ENCODE assay signal across 8 cellular contexts in genomic region chr11:31810779-31811647, GRCh38. TPM values are rescaled to one million over a fixed set of nuclear protein-coding genes. Genes with fewer than 3 reads are reported as not detected.
DNase-seq lines count a peak whose midpoint lies in the region; ATAC-seq and TF ChIP-seq lines count a peak whose summit lies in the region.

Gene PAX6, minus strand, starts transcription at chr11:31811322. Its CDS starts 4,911 bp downstream, at chr11:31806411.

- no peaks in the 10 kb centered on the region for H3K9me3 ChIP-seq in NT2/D1 (ENCODE audit: insufficient read depth, low read length)
- no peaks in the 10 kb centered on the region for H3K9me3 ChIP-seq in iPS-15b (ENCODE audit: control insufficient read depth, insufficient read depth, low read length)

- H3K9ac ChIP-seq in NT2/D1 (ENCODE audit: insufficient read length, low read depth) (no peak within 1 kb of the TSS), iPS-15b (ENCODE audit: low read depth, low read length) (no peak within 1 kb of the TSS)

- ATAC-seq in GM21390 (IDR thresholded peaks at IDR 0.05; ENCODE audit: unreplicated experiment) = peak; percentile 60

- TF ChIP-seq CTCF in HL-60 (IDR thresholded peaks at IDR 0.05; ENCODE audit: insufficient read depth, low read length) = no peak

- peaks cover 84% of the 10 kb centered on the region for H3K27me3 ChIP-seq in HL-60 (ENCODE audit: insufficient read depth, poor library complexity, severe bottlenecking)
- peaks cover 99% of the 10 kb centered on the region for H3K27me3 ChIP-seq in NT2/D1 (ENCODE audit: insufficient read depth, insufficient read length)
- peaks cover 96% of the 10 kb centered on the region for H3K27me3 ChIP-seq in iPS-15b (ENCODE audit: control insufficient read depth, insufficient read depth, low read length)

- H3K27ac ChIP-seq in HL-60 (replicated peaks) = no peak within 1 kb of the TSS

- DNase-seq in Daoy (ENCODE audit: low read depth) (peak; percentile 94), HL-60 (ENCODE audit: low read depth in 1 of 2, low spot score in 1 of 2) (peak; percentile 71 to 90), NT2/D1 (ENCODE audit: low read depth, low spot score) (no peak), astrocyte of the hippocampus (ENCODE audit: low read depth, low spot score) (peak; percentile 98), retina (peak; percentile 97), activated gamma-delta T cell treated with Interleukin-2 at 50 U/mL for 16 hours (no peak)

- H3K36me3 ChIP-seq in NT2/D1 (ENCODE audit: insufficient read depth, insufficient read length, low read length) (no peaks in the 10 kb centered on the region), iPS-15b (ENCODE audit: control insufficient read depth, insufficient read depth, low read length) (no peaks in the 10 kb centered on the region)

- H3K4me3 ChIP-seq in HL-60 (replicated peaks; ENCODE audit: insufficient read depth, low read length) (peak within 1 kb of the TSS; percentile 30), NT2/D1 (ENCODE audit: insufficient read length, low read depth) (peak within 1 kb of the TSS; percentile 24), iPS-15b (ENCODE audit: low read depth, low read length) (peak within 1 kb of the TSS; percentile 58)

- H3K4me1 ChIP-seq in NT2/D1 (ENCODE audit: insufficient read depth, insufficient read length) = peaks cover 7% of the 10 kb centered on the region
- peaks cover 31% of the 10 kb centered on the region for H3K4me1 ChIP-seq in iPS-15b (ENCODE audit: control insufficient read depth, insufficient read depth, low read length)

RNA-seq across cellular contexts. Expression of gene PAX6, which starts in this region (rescaled TPM):
- 9.6 and 17.3 TPM in 2 replicates for total RNA-seq in Daoy (2014; rRNA removed; shearing (Covaris generic))

Comparison
In these comparisons a context has a peak if more than half of its experiments do, and no peak if none do; other contexts are left out.
1. DNase-seq: peak in Daoy (single experiment), HL-60 (2 of 2), astrocyte of the hippocampus (single experiment) and retina (single experiment); none in NT2/D1 (single experiment) and activated gamma-delta T cell treated with Interleukin-2 at 50 U/mL for 16 hours (single experiment).
2. Peak in every context shown above with its lines, with median percentiles within 50 percentile points of each other: H3K4me3 ChIP-seq.